In genomic region chr12:113424915-113425823, GRCh38 we compare ENCODE assay signal across 9 cellular contexts. TPM values are rescaled to one million over a fixed set of nuclear protein-coding genes. Genes with fewer than 3 reads are reported as not detected.
DNase-seq lines count a peak whose midpoint lies in the region; TF ChIP-seq lines count a peak whose summit lies in the region.
"Had no signal": no experiment of that assay in that cellular context is flagged by ENCODE, and none has a peak within 500 bp of the region (broad histone marks: within the 10 kb centered on the region; RNA-seq: fewer than 3 reads in every experiment).

No MANE protein-coding gene starts in this region.

- TF ChIP-seq POLR2A in transverse colon (IDR thresholded peaks at IDR 0.05), result no peak

- H3K27ac Mint-ChIP-seq in nephron, result no peak overlapping the region

- WGBS in transverse colon (ENCODE audit: low coverage in 1 of 2), 2 donors, result 61% methylated on average over 19 of the region's 20 CpGs; no CpG with 5 or more reads in 1 of the 2 donors

- peak; percentile 4 for DNase-seq in NK-92 treated with Interleukin-12 subunit alpha and Interleukin-12 subunit beta, amount 100 ng/mL, for 24 hours (lab: John Stamatoyannopoulos, UW)
- DNase-seq in NK-92 (lab: John Stamatoyannopoulos, UW; ENCODE audit: unreplicated experiment), result no peak
- peak; percentile 32 for DNase-seq in NCI-H226
- peak; percentile 51 for DNase-seq in activated T-cell treated with anti-CD3 and anti-CD28 coated beads for 48 hours (ENCODE audit: low read depth)
- DNase-seq in fibroblast of gingiva (ENCODE audit: low read depth), result peak; percentile 46
- DNase-seq in transverse colon, result peak; percentile 62
- DNase-seq in HPDE6-E6E7 (ENCODE audit: extremely low spot score), result no peak

- in situ Hi-C loops in transverse colon (cut with MboI; ENCODE audit: low pct_ligation_motif_present in 1 of 4, low pct_unique_long_range_greater_than_20kb in 1 of 4, low sequenced_read_pairs in 3 of 4), result loop anchor here (10.0 to 25.0 kb wide), 3 partner anchors 110 to 487 kb away; no protein-coding TSS in a partner anchor

- H3K27ac ChIP-seq in transverse colon, result no peak overlapping the region

- H3K9me3 Mint-ChIP-seq in nephron, result no peaks in the 10 kb centered on the region

- no peaks in the 10 kb centered on the region for H3K36me3 ChIP-seq in transverse colon

- H3K4me3 Mint-ChIP-seq in nephron, result peak overlapping the region in 1 of 3 experiments; percentile 49

- H3K4me3 ChIP-seq in transverse colon, result no peak overlapping the region

- H3K4me1 ChIP-seq in transverse colon, result peaks cover 0 to 16% (median 2%) of the 10 kb centered on the region in 4 donors

- peaks cover 7% of the 10 kb centered on the region for H3K4me1 Mint-ChIP-seq in nephron

- peaks cover 15% of the 10 kb centered on the region for H3K27me3 Mint-ChIP-seq in nephron (ENCODE audit: low read depth)

- intact Hi-C loops in transverse colon (cut with DNase I; ENCODE audit: low total_unique reads), result no loop called here

- H3K36me3 Mint-ChIP-seq in nephron (ENCODE audit: low read depth), result no peaks in the 10 kb centered on the region

- no peaks in the 10 kb centered on the region for H3K9me3 ChIP-seq in transverse colon

- TF ChIP-seq CTCF in nephron (IDR thresholded peaks at IDR 0.05; ENCODE audit: unreplicated experiment in 3 of 3) (peak; percentile 68 to 74 (median 72)), transverse colon (IDR thresholded peaks at IDR 0.05) (peak; percentile 67 to 92 (median 69))

- peaks cover 4% of the 10 kb centered on the region for H3K27me3 ChIP-seq in transverse colon

- TF ChIP-seq EP300 in transverse colon (IDR thresholded peaks at IDR 0.05; ENCODE audit: low read depth), result no peak

RNA-seq across cellular contexts. Expression of gene SDSL, which starts 3.0 kb away (rescaled TPM):
- total RNA-seq in transverse colon, result 10 to 100 TPM in 3 of 4 donors, 1 to 10 TPM in 1; 7.4 to 16.8 (median 13.1) TPM

RNA-seq across cellular contexts. Expression of gene SDS, which starts 21.5 kb away (rescaled TPM):
- 1 to 10 TPM in 3 of 4 donors, not detected in 1; 1.2 to 7.1 (median 5.7) TPM for total RNA-seq in transverse colon

RNA-seq across cellular contexts. Expression of gene LHX5, which starts 46.5 kb away (rescaled TPM):
- total RNA-seq in transverse colon, result not detected
- total RNA-seq: mononuclear cell had no signal

Comparison
In these comparisons a context has a peak if more than half of its experiments do, and no peak if none do; other contexts are left out.
1. DNase-seq: peak in NK-92 treated with Interleukin-12 subunit alpha and Interleukin-12 subunit beta, amount 100 ng/mL, for 24 hours (single experiment), NCI-H226 (single experiment), activated T-cell treated with anti-CD3 and anti-CD28 coated beads for 48 hours (single experiment), fibroblast of gingiva (single experiment) and transverse colon (single experiment); none in NK-92 (single experiment) and HPDE6-E6E7 (single experiment).